ENCODE assay signal across 11 cellular contexts in the genomic region with DNA sequence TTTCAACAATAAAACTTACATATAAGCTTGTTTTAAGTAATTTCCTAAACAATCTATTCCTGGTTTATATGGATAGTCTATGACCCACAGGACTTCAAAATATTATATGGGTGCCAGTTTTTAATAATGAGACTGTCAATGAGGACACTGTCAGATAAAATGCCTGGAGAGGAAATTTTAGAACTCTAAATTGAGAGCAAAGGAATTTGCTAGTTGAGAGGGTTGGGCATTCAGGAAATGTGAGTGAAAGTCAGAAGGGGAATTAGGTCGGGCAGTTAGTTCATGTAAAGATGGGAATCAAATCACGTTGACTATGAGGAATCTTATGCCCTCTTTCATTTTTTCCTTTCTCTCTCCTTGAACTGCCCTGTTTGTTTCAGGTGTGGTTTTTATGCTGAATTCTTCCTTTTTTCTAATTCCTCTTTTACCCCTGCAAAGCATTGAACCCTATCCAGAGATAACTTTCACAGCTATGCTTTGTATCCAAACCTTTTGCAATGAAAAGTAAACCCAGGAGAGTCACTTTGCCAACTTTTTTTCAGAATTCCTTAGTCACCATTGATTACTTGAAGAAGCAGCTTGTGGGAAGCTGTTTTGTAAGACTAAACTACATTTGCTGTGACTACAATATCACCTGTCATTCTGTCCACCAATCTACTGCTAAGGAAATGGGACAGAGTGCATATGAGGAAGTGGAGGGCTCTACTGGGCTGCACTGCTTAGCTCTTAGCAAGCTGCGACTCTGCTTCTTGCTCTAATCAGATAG. TPM values are rescaled to one million over a fixed set of nuclear protein-coding genes. Genes with fewer than 3 reads are reported as not detected.
DNase-seq lines count a peak whose midpoint lies in the region; ATAC-seq and TF ChIP-seq lines count a peak whose summit lies in the region.
"Had no signal": no experiment of that assay in that cellular context is flagged by ENCODE, and none has a peak within 500 bp of the region (broad histone marks: within the 10 kb centered on the region; RNA-seq: fewer than 3 reads in every experiment).

No MANE protein-coding gene starts in this region.

- H3K4me3 ChIP-seq in astrocyte of the spinal cord (ENCODE audit: low read depth, low read length) (no peak overlapping the region), right lobe of liver (peak overlapping the region in 2 of 3 donors; percentile 44 to 51)
- H3K4me3 ChIP-seq: esophagus muscularis mucosa had no signal

- H3K27me3 ChIP-seq in right lobe of liver: no peaks in the 10 kb centered on the region
- H3K27me3 ChIP-seq: esophagus muscularis mucosa had no signal

- H3K4me1 ChIP-seq in right lobe of liver: peaks cover 0 to 93% (median 26%) of the 10 kb centered on the region in 4 donors

- in situ Hi-C loops in astrocyte of the spinal cord (cut with HindIII; ENCODE audit: low sequenced_read_pairs): no loop called here

- intact Hi-C loops in right lobe of liver (cut with DNase I): no loop called here

- H3K9me3 ChIP-seq in right lobe of liver: no peaks in the 10 kb centered on the region
- H3K9me3 ChIP-seq: esophagus muscularis mucosa had no signal

- H3K36me3 ChIP-seq in right lobe of liver: peaks cover 0 to 25% (median 10%) of the 10 kb centered on the region in 4 donors

- no peak for TF ChIP-seq POLR2A in right lobe of liver (IDR thresholded peaks at IDR 0.05)

- DNase-seq in AG08396 (ENCODE audit: low spot score) (peak; percentile 22), HT1080 (ENCODE audit: low read depth) (peak; percentile 28), astrocyte of the spinal cord (ENCODE audit: low read depth, low spot score) (peak; percentile 23), right lobe of liver (no peak), AG08395 (ENCODE audit: low spot score) (no peak), NCI-H446 treated with DMSO at 0.1 percent for 48 hours (lab: John Stamatoyannopoulos, UW) (no peak), EL (no peak)
- no peak for DNase-seq in stimulated activated naive CD4-positive, alpha-beta T cell treated with Interleukin-2 at 50 U/mL for 16 hours (lab: John Stamatoyannopoulos, UW)
- DNase-seq: activated CD4-positive, alpha-beta memory T cell treated with anti-CD3 and anti-CD28 coated beads, Interleukin-2, amount 10 ng/mL, durations not matched to agents 7 days and 5 days; CD4-positive, alpha-beta T cell had no signal

- 6% methylated on average over 3 of the region's 3 CpGs for WGBS in right lobe of liver (ENCODE audit: insufficient coverage, low coverage, low lambda C conversion rate, missing lambda C conversion rate)

- TF ChIP-seq CTCF in astrocyte of the spinal cord (IDR thresholded peaks at IDR 0.05; ENCODE audit: low read depth, low read length) (no peak), right lobe of liver (IDR thresholded peaks at IDR 0.05) (no peak)

- peak overlapping the region; percentile 67 to 96 (median 93) for H3K27ac ChIP-seq in right lobe of liver
- H3K27ac ChIP-seq: esophagus muscularis mucosa had no signal

- peak; percentile 66 to 73 (median 68) for ATAC-seq in right lobe of liver

RNA-seq across cellular contexts. Expression of a gene that starts 27.8 kb away (rescaled TPM):
- total RNA-seq in HT1080 (2014; rRNA removed; shearing (Covaris generic)): 62.3 and 69.8 TPM in 2 replicates
- polyA plus RNA-seq in HT1080 (2015; cell fraction: cytosol; rRNA removed): 51.6 and 65.9 TPM in 2 replicates
- polyA plus RNA-seq in HT1080 (2015; cell fraction: nucleus; rRNA removed): 17.5 and 18.6 TPM in 2 replicates
- 100 to 1,000 TPM; 137 to 270 (median 205) TPM for total RNA-seq in right lobe of liver

RNA-seq across cellular contexts. Expression of a gene that starts 28.3 kb away (rescaled TPM):
- total RNA-seq in HT1080 (2014; rRNA removed; shearing (Covaris generic)): not detected in 2 replicates
- 0.45 TPM in 1 of 2 replicates, not detected in the other for polyA plus RNA-seq in HT1080 (2015; cell fraction: cytosol; rRNA removed)
- not detected in 2 replicates for polyA plus RNA-seq in HT1080 (2015; cell fraction: nucleus; rRNA removed)
- under 1 TPM in 1 of 6 experiments, not detected in 5; 0.22 TPM for total RNA-seq in right lobe of liver
- total RNA-seq: activated CD4-positive, alpha-beta memory T cell treated with anti-CD3 and anti-CD28 coated beads, Interleukin-2, amount 10 ng/mL, durations not matched to agents 7 days and 5 days; CD4-positive, alpha-beta T cell; esophagus muscularis mucosa had no signal

Comparison
In these comparisons a context has a peak if more than half of its experiments do, and no peak if none do; other contexts are left out.
1. DNase-seq: peak in AG08396 (single experiment), HT1080 (single experiment) and astrocyte of the spinal cord (single experiment); none in right lobe of liver (0 of 3), AG08395 (single experiment), NCI-H446 treated with DMSO at 0.1 percent for 48 hours (single experiment), EL (single experiment) and stimulated activated naive CD4-positive, alpha-beta T cell treated with Interleukin-2 at 50 U/mL for 16 hours (single experiment).